Comparison of ENCODE assay signal across 8 cellular contexts in the genomic region with DNA sequence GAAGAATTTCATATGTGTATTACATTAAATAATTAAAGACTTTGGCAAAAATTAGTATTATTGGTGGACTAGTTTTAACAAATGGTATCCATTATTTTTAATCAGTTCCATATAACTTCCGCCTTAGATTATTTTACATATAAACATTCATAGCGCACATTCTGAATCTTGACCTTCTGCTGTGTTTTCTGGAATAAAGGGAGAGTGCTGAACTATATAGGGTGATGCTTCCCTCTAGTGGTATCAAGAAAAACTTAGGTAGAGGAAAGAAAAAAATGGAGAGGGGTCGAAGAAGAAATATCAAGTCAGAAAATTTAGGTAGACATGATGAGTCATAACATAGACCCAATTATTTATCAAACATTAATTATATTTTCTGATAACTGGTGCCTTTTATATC.
A peak's percentile ranks its signal among the peaks of the same experiment; 100 is the strongest.
DNase-seq lines count a peak whose midpoint lies in the region; ATAC-seq and TF ChIP-seq lines count a peak whose summit lies in the region.

No MANE protein-coding gene starts in this region.

- H3K4me1 ChIP-seq in Peyer's patch (no peaks in the 10 kb centered on the region), sigmoid colon (peaks cover 0 to 3% (median 0%) of the 10 kb centered on the region in 4 donors)

- in situ Hi-C loops in GM13977 (cut with MboI; ENCODE audit: low pct_unique_long_range_greater_than_20kb, low sequenced_read_pairs, unreplicated experiment) = no loop called here

- 6 to 36% methylated on average over 3 of the region's 3 CpGs for WGBS in sigmoid colon, 2 donors

- no peak overlapping the region for H3K4me3 ChIP-seq in Peyer's patch
- no peak overlapping the region for H3K4me3 ChIP-seq in fibroblast of pulmonary artery (replicated peaks; ENCODE audit: low read depth, low read length)
- H3K4me3 ChIP-seq in sigmoid colon = no peak overlapping the region

- intact Hi-C loops in sigmoid colon (cut with DNase I) = loop anchor here (2.0 to 10.0 kb wide), 4 partner anchors 124 to 1320 kb away; partner anchors contain the start of gene SLIT2

- TF ChIP-seq POLR2A in Peyer's patch (IDR thresholded peaks at IDR 0.05) = no peak
- no peak for TF ChIP-seq POLR2A in sigmoid colon (IDR thresholded peaks at IDR 0.05)

- ATAC-seq in HG02885 (IDR thresholded peaks at IDR 0.05; ENCODE audit: poor library complexity, unreplicated experiment) = peak; percentile 55

- no peak overlapping the region for H3K27ac ChIP-seq in Peyer's patch
- no peak overlapping the region for H3K27ac ChIP-seq in sigmoid colon

- H3K36me3 ChIP-seq in Peyer's patch (no peaks in the 10 kb centered on the region), sigmoid colon (no peaks in the 10 kb centered on the region)

- no peaks in the 10 kb centered on the region for H3K9me3 ChIP-seq in Peyer's patch
- H3K9me3 ChIP-seq in sigmoid colon = no peaks in the 10 kb centered on the region

- DNase-seq in AG20443 (ENCODE audit: low spot score) (peak; percentile 57), Peyer's patch (no peak), fibroblast of pulmonary artery (ENCODE audit: low read depth) (peak; percentile 77), sigmoid colon (no peak), nucleus accumbens (lab: John Stamatoyannopoulos, UW) (no peak), GM13977 (ENCODE audit: low spot score) (no peak)
- DNase-seq in activated CD4-positive, CD25-positive, alpha-beta regulatory T cell (lab: John Stamatoyannopoulos, UW) = no peak

- H3K27me3 ChIP-seq in Peyer's patch = no peaks in the 10 kb centered on the region
- no peaks in the 10 kb centered on the region for H3K27me3 ChIP-seq in sigmoid colon

- TF ChIP-seq CTCF in Peyer's patch (IDR thresholded peaks at IDR 0.05) = peak in 4 of 6 experiments; percentile 33 to 84 (median 74)
- peak; percentile 64 for TF ChIP-seq CTCF in fibroblast of pulmonary artery (IDR thresholded peaks at IDR 0.05; ENCODE audit: low read length, missing control alignments)
- TF ChIP-seq CTCF in sigmoid colon (IDR thresholded peaks at IDR 0.05) = peak; percentile 36 to 61 (median 53)
- TF ChIP-seq CTCF in GM13977 (IDR thresholded peaks at IDR 0.05; ENCODE audit: extremely low read depth, insufficient read depth, missing control alignments) = no peak

- TF ChIP-seq EP300 in sigmoid colon (IDR thresholded peaks at IDR 0.05) = no peak

Comparison
In these comparisons a context has a peak if more than half of its experiments do, and no peak if none do; other contexts are left out.
1. DNase-seq: peak in AG20443 (single experiment) and fibroblast of pulmonary artery (single experiment); none in Peyer's patch (0 of 3), sigmoid colon (single experiment), nucleus accumbens (0 of 56), GM13977 (single experiment) and activated CD4-positive, CD25-positive, alpha-beta regulatory T cell (0 of 4).